13 cellular contexts compared by ENCODE assay signal in genomic region chr11:45879803-45880685, GRCh38. TPM values are rescaled to one million over a fixed set of nuclear protein-coding genes. Genes with fewer than 3 reads are reported as not detected.
DNase-seq lines count a peak whose midpoint lies in the region; ATAC-seq, FAIRE-seq and TF ChIP-seq lines count a peak whose summit lies in the region.
"Had no signal": no experiment of that assay in that cellular context is flagged by ENCODE, and none has a peak within 500 bp of the region (broad histone marks: within the 10 kb centered on the region; RNA-seq: fewer than 3 reads in every experiment).

No MANE protein-coding gene starts in this region.

- no peak overlapping the region for H3K27ac ChIP-seq in foreskin keratinocyte

- no peak for TF ChIP-seq CTCF in foreskin keratinocyte (conservative IDR thresholded peaks at IDR 0.05)

- no peaks in the 10 kb centered on the region for H3K4me1 ChIP-seq in foreskin keratinocyte

- no peaks in the 10 kb centered on the region for H3K27me3 ChIP-seq in foreskin keratinocyte

- no peak for FAIRE-seq in urothelium cell line (lab: Jason Lieb, UNC)
- FAIRE-seq: A204.1 had no signal

- peak; percentile 84 for ATAC-seq in foreskin keratinocyte
- ATAC-seq: T-cell had no signal

- DNase-seq in NCI-H2107 treated with DMSO at 0.1 percent for 48 hours (lab: John Stamatoyannopoulos, UW; ENCODE audit: unreplicated experiment) (peak; percentile 24), NCI-H2107 (lab: John Stamatoyannopoulos, UW) (no peak), RPMI7951 (ENCODE audit: low read depth) (peak; percentile 77), foreskin keratinocyte (peak; percentile 60 to 75), urothelium cell line (ENCODE audit: low spot score) (peak; percentile 79), iPS-NIHi7 (ENCODE audit: extremely low spot score) (no peak), NCI-H524 treated with DMSO at 0.1 percent for 48 hours (lab: John Stamatoyannopoulos, UW) (no peak), SKM-1 treated with dmso at 0.1 percent for 144 hours (lab: John Stamatoyannopoulos, UW; ENCODE audit: unreplicated experiment) (no peak)
- DNase-seq: NCI-H2029 treated with DMSO at 0.1 percent for 48 hours; stimulated activated CD8-positive, alpha-beta memory T cell treated with anti-CD3 and anti-CD28 coated beads, Interleukin-4, amount 100 ng/mL, for 48 hours; T-cell had no signal

RNA-seq across cellular contexts. Expression of gene MAPK8IP1, which starts 5.4 kb away (rescaled TPM):
- total RNA-seq in RPMI7951 (2014; rRNA removed; shearing (Covaris generic)): 2.5 and 3.0 TPM in 2 replicates
- total RNA-seq in foreskin keratinocyte: 0.78 and 1.0 TPM in 2 replicates
- 0.54 and 1.0 TPM in 2 replicates for polyA plus RNA-seq in foreskin keratinocyte

RNA-seq across cellular contexts. Expression of gene FREY1, which starts 27.0 kb away (rescaled TPM):
- not detected in 2 replicates for total RNA-seq in RPMI7951 (2014; rRNA removed; shearing (Covaris generic))
- 0.14 and 0.31 TPM in 2 replicates for total RNA-seq in foreskin keratinocyte
- polyA plus RNA-seq in foreskin keratinocyte: 0.11 TPM in 2 replicates

RNA-seq across cellular contexts. Expression of gene CRY2, which starts 32.8 kb away (rescaled TPM):
- total RNA-seq in RPMI7951 (2014; rRNA removed; shearing (Covaris generic)): 5.0 and 6.4 TPM in 2 replicates
- total RNA-seq in foreskin keratinocyte: 6.9 and 8.3 TPM in 2 replicates
- 3.1 and 4.1 TPM in 2 replicates for polyA plus RNA-seq in foreskin keratinocyte

RNA-seq across cellular contexts. Expression of gene PEX16, which starts 37.6 kb away (rescaled TPM):
- total RNA-seq in RPMI7951 (2014; rRNA removed; shearing (Covaris generic)): 17.3 and 17.4 TPM in 2 replicates
- 20.4 and 20.7 TPM in 2 replicates for total RNA-seq in foreskin keratinocyte
- 25.7 and 27.0 TPM in 2 replicates for polyA plus RNA-seq in foreskin keratinocyte

RNA-seq across cellular contexts. Expression of gene LARGE2, which starts 42.4 kb away (rescaled TPM):
- total RNA-seq in RPMI7951 (2014; rRNA removed; shearing (Covaris generic)): 0.12 TPM in 1 of 2 replicates, not detected in the other
- 42.6 and 48.1 TPM in 2 replicates for total RNA-seq in foreskin keratinocyte
- 57.7 and 65.8 TPM in 2 replicates for polyA plus RNA-seq in foreskin keratinocyte
- total RNA-seq: skeletal muscle tissue had no signal

Comparison
In these comparisons a context has a peak if more than half of its experiments do, and no peak if none do; other contexts are left out.
1. DNase-seq: peak in NCI-H2107 treated with DMSO at 0.1 percent for 48 hours (single experiment), RPMI7951 (single experiment), foreskin keratinocyte (2 of 2) and urothelium cell line (single experiment); none in NCI-H2107 (single experiment), iPS-NIHi7 (single experiment), NCI-H524 treated with DMSO at 0.1 percent for 48 hours (single experiment) and SKM-1 treated with dmso at 0.1 percent for 144 hours (single experiment).